25 cellular contexts compared by ENCODE assay signal in the genomic region with DNA sequence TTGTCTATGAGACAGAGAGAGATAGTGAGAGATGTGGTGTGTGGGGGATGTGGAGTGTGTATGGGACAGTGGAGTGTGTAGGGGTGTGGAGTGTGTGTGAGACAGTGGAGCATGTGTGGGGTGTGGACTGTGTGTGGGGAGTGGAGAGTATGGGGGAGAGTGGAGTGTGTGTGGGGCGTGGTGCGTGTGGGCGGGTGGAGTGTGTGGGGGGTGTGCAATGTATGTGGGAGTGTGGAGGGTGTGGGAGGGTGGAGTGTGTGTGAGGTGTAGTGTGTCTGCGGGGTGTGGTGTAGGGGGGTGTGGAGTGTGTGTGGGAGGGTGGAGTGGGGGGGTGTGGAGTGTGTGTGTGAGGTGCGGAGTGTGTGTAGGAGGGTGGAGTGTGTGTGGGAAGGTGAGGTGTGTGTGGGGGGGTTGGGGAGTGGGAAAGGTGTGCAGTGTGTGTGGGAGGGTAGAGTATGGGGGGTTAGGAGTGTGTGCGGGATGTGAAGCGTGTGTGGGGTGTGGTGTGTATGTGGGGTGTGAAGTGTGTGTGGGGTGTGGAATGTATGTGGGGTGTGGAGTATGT.
"Had no signal": no experiment of that assay in that cellular context is flagged by ENCODE, and none has a peak within 500 bp of the region (broad histone marks: within the 10 kb centered on the region; RNA-seq: fewer than 3 reads in every experiment).

No MANE protein-coding gene starts in this region.

- H3K4me1 ChIP-seq: colonic mucosa, esophagus squamous epithelium, lower lobe of right lung, parathyroid adenoma, right lobe of liver, tibial nerve, upper lobe of right lung, uterus had no signal

- H3K9me3 Mint-ChIP-seq: immature natural killer cell, neural crest cell had no signal

- H3K36me3 Mint-ChIP-seq: immature natural killer cell; naive B cell; natural killer cell treated with Interleukin-12 subunit alpha and Interleukin-12 subunit beta and Interleukin-15 and Interleukin-18, amount 100 ng/mL, for 72 hours had no signal

- H3K4me3 Mint-ChIP-seq: dendritic cell treated with granulocyte-macrophage colony-stimulating factor and Interleukin-4, amounts not matched to agents 40 ng/mL and 50 ng/mL, for 4 days; naive B cell; natural killer cell treated with Interleukin-12 subunit alpha and Interleukin-12 subunit beta and Interleukin-15 and Interleukin-18, amount 100 ng/mL, for 72 hours; neural crest cell had no signal

- H3K9me3 ChIP-seq: colonic mucosa, esophagus squamous epithelium, lower lobe of right lung, right lobe of liver, thoracic aorta, tibial nerve, upper lobe of right lung, uterus had no signal

- H3K27ac ChIP-seq: colonic mucosa, esophagus squamous epithelium, lower lobe of right lung, parathyroid adenoma, right lobe of liver, thoracic aorta, tibial nerve, upper lobe of right lung, uterus had no signal

- H3K4me1 Mint-ChIP-seq: neural crest cell had no signal

- DNase-seq: colonic mucosa; effector memory CD4-positive, alpha-beta T cell; erythroblast; esophagus squamous epithelium; foreskin melanocyte; hypothalamus; immature natural killer cell; islet precursor cell; left ventricle myocardium superior; lower lobe of right lung; naive B cell; right lobe of liver; small intestine; stimulated activated CD4-positive, alpha-beta T cell treated with anti-CD3 and anti-CD28 coated beads, Interleukin-15, amount 100 ng/mL, for 24 hours; stimulated activated CD4-positive, alpha-beta T cell treated with anti-CD3 and anti-CD28 coated beads, Interleukin-2, amount 100 ng/mL, for 48 hours; stimulated activated naive CD4-positive, alpha-beta T cell treated with Interleukin-2 at 50 U/mL for 16 hours; upper lobe of right lung; uterus had no signal

- H3K9ac ChIP-seq: parathyroid adenoma had no signal

- H3K36me3 ChIP-seq: colonic mucosa, esophagus squamous epithelium, lower lobe of right lung, right lobe of liver, thoracic aorta, tibial nerve, upper lobe of right lung, uterus had no signal

- H3K27me3 Mint-ChIP-seq: dendritic cell treated with granulocyte-macrophage colony-stimulating factor and Interleukin-4, amounts not matched to agents 40 ng/mL and 50 ng/mL, for 4 days; natural killer cell treated with Interleukin-12 subunit alpha and Interleukin-12 subunit beta and Interleukin-15 and Interleukin-18, amount 100 ng/mL, for 72 hours had no signal

- ATAC-seq: left ventricle myocardium superior had no signal

- H3K27me3 ChIP-seq: colonic mucosa, esophagus squamous epithelium, right lobe of liver, tibial nerve, upper lobe of right lung, uterus had no signal

- H3K4me3 ChIP-seq: colonic mucosa, esophagus squamous epithelium, lower lobe of right lung, right lobe of liver, thoracic aorta, tibial nerve, upper lobe of right lung, uterus had no signal

- H3K27ac Mint-ChIP-seq: dendritic cell treated with granulocyte-macrophage colony-stimulating factor and Interleukin-4, amounts not matched to agents 40 ng/mL and 50 ng/mL, for 4 days; naive B cell; natural killer cell treated with Interleukin-12 subunit alpha and Interleukin-12 subunit beta and Interleukin-15 and Interleukin-18, amount 100 ng/mL, for 72 hours; progenitor cell of endocrine pancreas had no signal
